Comparison of ENCODE assay signal across 12 cellular contexts in the genomic region with DNA sequence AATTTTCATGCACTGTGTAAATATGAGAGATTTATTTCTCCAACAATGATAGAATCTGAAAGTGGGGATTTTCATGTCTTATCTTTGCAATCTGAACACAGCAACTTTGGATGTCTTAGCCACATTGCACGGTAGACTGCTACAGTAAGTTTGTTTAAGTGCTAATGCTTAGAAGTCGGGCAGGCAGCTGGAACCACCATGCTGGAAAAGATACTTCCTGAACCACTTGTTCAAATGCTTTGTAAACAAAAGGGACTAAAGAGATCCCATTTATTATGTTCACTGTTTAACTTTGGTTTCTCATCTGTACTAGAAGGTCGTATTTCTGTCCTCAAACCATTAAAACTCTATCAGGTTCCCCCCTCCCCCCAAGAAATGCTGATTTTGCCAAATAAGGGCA.
A peak's percentile ranks its signal among the peaks of the same experiment; 100 is the strongest.
DNase-seq lines count a peak whose midpoint lies in the region; ATAC-seq and TF ChIP-seq lines count a peak whose summit lies in the region.
"Had no signal": no experiment of that assay in that cellular context is flagged by ENCODE, and none has a peak within 500 bp of the region (broad histone marks: within the 10 kb centered on the region; RNA-seq: fewer than 3 reads in every experiment).

No MANE protein-coding gene starts in this region.

- TF ChIP-seq CTCF in activated B cell treated with CpG ODN at 0.5 μM for 24 hours (IDR thresholded peaks at IDR 0.05) (no peak), nephron progenitor cell (IDR thresholded peaks at IDR 0.05) (no peak)

- peak overlapping the region; percentile 59 for H3K4me3 Mint-ChIP-seq in activated CD4-positive, alpha-beta T cell treated with anti-CD3 and anti-CD28 coated beads, Interleukin-2, amount 10 ng/mL, durations not matched to agents 24 days and 14 days
- H3K4me3 Mint-ChIP-seq in activated B cell treated with CpG ODN at 0.5 μM for 24 hours (no peak overlapping the region), nephron progenitor cell (no peak overlapping the region)
- H3K4me3 Mint-ChIP-seq: brain, WTC11 had no signal

- CTCF ChIA-PET in activated B cell treated with CpG ODN at 0.5 μM for 24 hours (lab: Charles Lee), result no interaction called here

- peak overlapping the region; percentile 67 for H3K27ac Mint-ChIP-seq in activated CD4-positive, alpha-beta T cell treated with anti-CD3 and anti-CD28 coated beads, Interleukin-2, amount 10 ng/mL, durations not matched to agents 24 days and 14 days
- peak overlapping the region; percentile 41 for H3K27ac Mint-ChIP-seq in activated B cell treated with CpG ODN at 0.5 μM for 24 hours
- peak overlapping the region; percentile 25 for H3K27ac Mint-ChIP-seq in nephron progenitor cell
- H3K27ac Mint-ChIP-seq: brain, WTC11 had no signal

- peaks cover 46% of the 10 kb centered on the region for H3K4me1 Mint-ChIP-seq in activated CD4-positive, alpha-beta T cell treated with anti-CD3 and anti-CD28 coated beads, Interleukin-2, amount 10 ng/mL, durations not matched to agents 24 days and 14 days
- H3K4me1 Mint-ChIP-seq in activated B cell treated with CpG ODN at 0.5 μM for 24 hours (peaks cover 57% of the 10 kb centered on the region), nephron progenitor cell (peaks cover 35% of the 10 kb centered on the region)
- H3K4me1 Mint-ChIP-seq: brain had no signal

- peaks cover 47% of the 10 kb centered on the region for H3K36me3 Mint-ChIP-seq in activated CD4-positive, alpha-beta T cell treated with anti-CD3 and anti-CD28 coated beads, Interleukin-2, amount 10 ng/mL, durations not matched to agents 24 days and 14 days (ENCODE audit: low read depth)
- H3K36me3 Mint-ChIP-seq in activated B cell treated with CpG ODN at 0.5 μM for 24 hours (ENCODE audit: low read depth), result peaks cover 18% of the 10 kb centered on the region
- peaks cover 16% of the 10 kb centered on the region for H3K36me3 Mint-ChIP-seq in nephron progenitor cell (ENCODE audit: low read depth)
- H3K36me3 Mint-ChIP-seq: brain had no signal

- POLR2A ChIA-PET in activated B cell treated with CpG ODN at 0.5 μM for 24 hours (lab: Charles Lee), result interaction anchor here (2.5 kb wide), 1 partner anchor 13 kb away, joined by 12 read pairs; no protein-coding TSS in a partner anchor

- ATAC-seq in activated B cell treated with CpG ODN at 0.5 μM for 24 hours (ENCODE audit: low read depth), result no peak
- no peak for ATAC-seq in HG02938 (IDR thresholded peaks at IDR 0.05; ENCODE audit: unreplicated experiment)
- ATAC-seq: WTC11 had no signal

- no peaks in the 10 kb centered on the region for H3K27me3 Mint-ChIP-seq in activated CD4-positive, alpha-beta T cell treated with anti-CD3 and anti-CD28 coated beads, Interleukin-2, amount 10 ng/mL, durations not matched to agents 24 days and 14 days
- H3K27me3 Mint-ChIP-seq in activated B cell treated with CpG ODN at 0.5 μM for 24 hours, result no peaks in the 10 kb centered on the region
- no peaks in the 10 kb centered on the region for H3K27me3 Mint-ChIP-seq in nephron progenitor cell (ENCODE audit: low read depth, poor library complexity)

- no peaks in the 10 kb centered on the region for H3K9me3 Mint-ChIP-seq in activated CD4-positive, alpha-beta T cell treated with anti-CD3 and anti-CD28 coated beads, Interleukin-2, amount 10 ng/mL, durations not matched to agents 24 days and 14 days
- H3K9me3 Mint-ChIP-seq in activated B cell treated with CpG ODN at 0.5 μM for 24 hours, result no peaks in the 10 kb centered on the region
- peaks cover 33% of the 10 kb centered on the region for H3K9me3 Mint-ChIP-seq in nephron progenitor cell
- H3K9me3 Mint-ChIP-seq: brain, WTC11 had no signal

- DNase-seq in activated CD4-positive, alpha-beta T cell treated with anti-CD3 and anti-CD28 coated beads, Interleukin-2, amount 10 ng/mL, durations not matched to agents 24 days and 14 days, result no peak
- no peak for DNase-seq in activated CD4-positive, alpha-beta T cell treated with anti-CD3 and anti-CD28 coated beads, Interleukin-2, amount 50 U/mL, for 1 hour
- DNase-seq in NCI-H146 treated with DMSO at 0.1 percent for 48 hours (lab: John Stamatoyannopoulos, UW; ENCODE audit: unreplicated experiment) (peak; percentile 58), activated B cell treated with CpG ODN at 0.5 μM for 24 hours (no peak), nephron progenitor cell (no peak), DMS 273 treated with DMSO at 0.1 percent for 48 hours (lab: John Stamatoyannopoulos, UW) (no peak), GF-D8 (lab: John Stamatoyannopoulos, UW) (no peak)
- DNase-seq: NCI-H524; stimulated activated CD4-positive, alpha-beta T cell treated with anti-CD3 and anti-CD28 coated beads, Interleukin-2, amount 100 ng/mL, for 48 hours had no signal

- intact Hi-C loops in activated CD4-positive, alpha-beta T cell treated with anti-CD3 and anti-CD28 coated beads, Interleukin-2, amount 10 ng/mL, durations not matched to agents 24 days and 14 days (cut with micrococcal nuclease), result no loop called here
- intact Hi-C loops in activated B cell treated with CpG ODN at 0.5 μM for 24 hours (cut with micrococcal nuclease), result loop anchor here (10.0 kb wide), 3 partner anchors 48 to 1208 kb away; no protein-coding TSS in a partner anchor
